In the genomic region with DNA sequence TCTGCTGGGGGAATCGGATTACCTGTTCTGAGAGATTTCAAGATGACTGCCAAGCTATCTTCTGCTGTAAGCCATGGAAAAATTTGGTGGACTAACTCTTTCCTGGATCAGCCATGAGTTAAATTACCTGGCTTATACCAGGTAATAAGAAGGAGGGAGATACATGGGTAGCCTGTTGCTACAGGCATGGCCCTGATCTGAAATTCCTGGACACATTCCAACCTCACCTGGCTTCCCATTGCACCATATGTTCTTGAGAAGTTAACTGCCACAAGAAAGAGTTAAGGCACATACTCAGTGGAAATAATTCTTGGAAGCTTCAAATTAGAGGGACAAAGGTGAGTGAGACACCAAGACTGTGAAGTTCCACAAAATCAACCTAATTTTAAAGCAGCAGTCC, we compare ENCODE assay signal across 21 cellular contexts.
"Had no signal": no experiment of that assay in that cellular context is flagged by ENCODE, and none has a peak within 500 bp of the region (broad histone marks: within the 10 kb centered on the region; RNA-seq: fewer than 3 reads in every experiment).

No MANE protein-coding gene starts in this region.

- H3K4me1 ChIP-seq: parathyroid adenoma, right lobe of liver, thyroid gland, upper lobe of left lung, uterus had no signal

- H3K79me2 ChIP-seq: hepatocyte, parathyroid adenoma had no signal

- H3K9ac ChIP-seq: parathyroid adenoma had no signal

- H3K27me3 ChIP-seq: hepatocyte, right lobe of liver, suprapubic skin, thyroid gland, upper lobe of left lung, uterus had no signal

- H3K27ac ChIP-seq: hepatocyte, parathyroid adenoma, psoas muscle, right lobe of liver, thyroid gland, upper lobe of left lung, uterus had no signal

- H3K4me2 ChIP-seq: hepatocyte had no signal

- ATAC-seq: left colon; left ventricle myocardium superior; naive thymus-derived CD4-positive, alpha-beta T cell; psoas muscle; right lobe of liver; stimulated activated effector memory CD8-positive, alpha-beta T cell treated with anti-CD3 and anti-CD28 coated beads, Interleukin-12 subunit alpha, Interleukin-12 subunit beta, amount 100 ng/mL, for 72 hours; stimulated activated naive CD8-positive, alpha-beta T cell treated with anti-CD3 and anti-CD28 coated beads, Interleukin-15, Interleukin-2, amounts not matched to agents 100 U/mL and 50 U/mL, for 24 hours had no signal

- H3K4me3 ChIP-seq: hepatocyte, lung, psoas muscle, right lobe of liver, suprapubic skin, thyroid gland, upper lobe of left lung, uterus had no signal

- DNase-seq: effector memory CD4-positive, alpha-beta T cell; foreskin melanocyte; head of caudate nucleus; left colon; left ventricle myocardium superior; naive thymus-derived CD4-positive, alpha-beta T cell; nephron progenitor cell; psoas muscle; retina; right lobe of liver; stimulated activated CD4-positive, alpha-beta T cell treated with anti-CD3 and anti-CD28 coated beads, Interleukin-4, amount 100 ng/mL, for 1 hour; stimulated activated CD8-positive, alpha-beta memory T cell treated with anti-CD3 and anti-CD28 coated beads, Interleukin-4, amount 100 ng/mL, for 48 hours; stimulated activated naive CD8-positive, alpha-beta T cell treated with anti-CD3 and anti-CD28 coated beads, Interleukin-15, Interleukin-2, amounts not matched to agents 100 U/mL and 50 U/mL, for 24 hours; thyroid gland; upper lobe of left lung; uterus had no signal

- H3K9me3 ChIP-seq: psoas muscle, right lobe of liver, suprapubic skin, thyroid gland, upper lobe of left lung, uterus had no signal

- H3K36me3 ChIP-seq: right lobe of liver, suprapubic skin, thyroid gland, upper lobe of left lung, uterus had no signal

- H2AFZ ChIP-seq: hepatocyte, parathyroid adenoma had no signal
